ENCODE assay signal across 28 cellular contexts in genomic region chr16:54297154-54297553, GRCh38. TPM values are rescaled to one million over a fixed set of nuclear protein-coding genes. Genes with fewer than 3 reads are reported as not detected.
"Had no signal": no experiment of that assay in that cellular context is flagged by ENCODE, and none has a peak within 500 bp of the region (broad histone marks: within the 10 kb centered on the region; RNA-seq: fewer than 3 reads in every experiment).

No MANE protein-coding gene starts in this region.

- FAIRE-seq: urothelium cell line had no signal

- H3K9me3 ChIP-seq: suprapubic skin, testis, thoracic aorta, thyroid gland, transverse colon, upper lobe of right lung, uterus, vagina had no signal

- DNase-seq: stimulated activated CD4-positive, alpha-beta T cell treated with anti-CD3 and anti-CD28 coated beads, Interleukin-2, amount 100 ng/mL, for 48 hours; stimulated activated CD4-positive, alpha-beta T cell treated with anti-CD3 and anti-CD28 coated beads, Interleukin-4, amount 100 ng/mL, for 1 hour; stimulated activated CD4-positive, alpha-beta T cell treated with anti-CD3 and anti-CD28 coated beads, Interleukin-4, amount 100 ng/mL, for 24 hours; stimulated activated CD4-positive, alpha-beta T cell treated with anti-CD3 and anti-CD28 coated beads, Interleukin-4, amount 100 ng/mL, for 4 hours; stimulated activated CD8-positive, alpha-beta memory T cell treated with anti-CD3 and anti-CD28 coated beads, Interleukin-4, amount 100 ng/mL, for 48 hours; stimulated activated naive B cell treated with anti-CD40 and anti-IgM and Interleukin-4, amounts not matched to agents 10 μg/mL and 1 μg/mL and 100 μg/mL, for 72 hours; stimulated activated naive CD4-positive, alpha-beta T cell; stimulated activated naive CD4-positive, alpha-beta T cell treated with Interleukin-2 at 50 U/mL for 16 hours; stimulated activated naive CD8-positive, alpha-beta T cell treated with anti-CD3 and anti-CD28 coated beads, Interleukin-15, amount 100 ng/mL, for 72 hours; stimulated activated naive CD8-positive, alpha-beta T cell treated with anti-CD3 and anti-CD28 coated beads, Interleukin-15, Interleukin-2, amounts not matched to agents 100 U/mL and 50 U/mL, for 24 hours; stomach; substantia nigra; testis; thyroid gland; tibial artery; transverse colon; trophoblast cell; upper lobe of left lung; upper lobe of right lung; uterus had no signal

- H3K36me3 ChIP-seq: stomach, suprapubic skin, thoracic aorta, thyroid gland, tibial artery, tibial nerve, transverse colon, upper lobe of left lung, upper lobe of right lung, uterus, vagina had no signal

- H3K27ac ChIP-seq: stomach, suprapubic skin, testis, thoracic aorta, thyroid gland, tibial artery, tibial nerve, transverse colon, upper lobe of left lung, upper lobe of right lung, uterus, vagina had no signal

- ATAC-seq: stimulated activated effector memory CD8-positive, alpha-beta T cell treated with anti-CD3 and anti-CD28 coated beads, Interleukin-12 subunit alpha, Interleukin-12 subunit beta, amount 100 ng/mL, for 72 hours; stimulated activated memory B cell treated with anti-CD40 and anti-IgM and Interleukin-4, amounts not matched to agents 10 μg/mL and 1 μg/mL and 100 μg/mL, for 72 hours; stimulated activated naive B cell treated with anti-CD40 and anti-IgM and Interleukin-4, amounts not matched to agents 10 μg/mL and 1 μg/mL and 100 μg/mL, for 72 hours; stimulated activated naive CD8-positive, alpha-beta T cell treated with anti-CD3 and anti-CD28 coated beads, Interleukin-15, amount 100 ng/mL, for 72 hours; stimulated activated naive CD8-positive, alpha-beta T cell treated with anti-CD3 and anti-CD28 coated beads, Interleukin-15, Interleukin-2, amounts not matched to agents 100 U/mL and 50 U/mL, for 24 hours; upper lobe of right lung had no signal

- H3K4me1 ChIP-seq: stomach, suprapubic skin, testis, thyroid gland, tibial artery, tibial nerve, transverse colon, upper lobe of left lung, upper lobe of right lung, uterus, vagina had no signal

- H3K4me3 ChIP-seq: stomach, suprapubic skin, testis, thoracic aorta, thyroid gland, tibial artery, tibial nerve, transverse colon, upper lobe of left lung, upper lobe of right lung, uterus, vagina had no signal

- H3K27me3 ChIP-seq: suprapubic skin, testis, tibial artery, upper lobe of left lung, uterus had no signal

RNA-seq across cellular contexts. Expression of gene IRX3, which starts 10.6 kb away (rescaled TPM):
- total RNA-seq: temporal lobe had no signal
